31 cellular contexts compared by ENCODE assay signal in genomic region chr12:127670796-127671195, GRCh38.
DNase-seq lines count a peak whose midpoint lies in the region; TF ChIP-seq lines count a peak whose summit lies in the region.
"Had no signal": no experiment of that assay in that cellular context is flagged by ENCODE, and none has a peak within 500 bp of the region (broad histone marks: within the 10 kb centered on the region; RNA-seq: fewer than 3 reads in every experiment).

No MANE protein-coding gene starts in this region.

- no peaks in the 10 kb centered on the region for H3K4me1 ChIP-seq in esophagus muscularis mucosa
- no peaks in the 10 kb centered on the region for H3K4me1 ChIP-seq in neuronal stem cell (ENCODE audit: control insufficient read depth in 2 of 2, insufficient read depth in 1 of 2, low read depth in 1 of 2, low read length in 2 of 2)
- no peaks in the 10 kb centered on the region for H3K4me1 ChIP-seq in adrenal gland (replicated peaks in 1 of 2)
- H3K4me1 ChIP-seq: A549; BE2C; BLaER1; BLaER1 treated with 17β-estradiol and CSF1 and Interleukin-3, amounts not matched to agents 10 nM and 100 nM; Caco-2 had no signal

- no peak overlapping the region for H3K4me2 ChIP-seq in neuronal stem cell (ENCODE audit: insufficient read depth, low read length, poor library complexity, severe bottlenecking)
- H3K4me2 ChIP-seq: A549; BLaER1; BLaER1 treated with 17β-estradiol and CSF1 and Interleukin-3, amounts not matched to agents 10 nM and 100 nM had no signal

- peak; percentile 82 for DNase-seq in esophagus muscularis mucosa (ENCODE audit: extremely low spot score)
- peak; percentile 43 for DNase-seq in islet precursor cell
- DNase-seq in neuronal stem cell (ENCODE audit: low spot score), result no peak
- no peak for DNase-seq in AG20443 (ENCODE audit: low spot score)
- no peak for DNase-seq in activated CD8-positive, alpha-beta memory T cell treated with anti-CD3 and anti-CD28 coated beads, Interleukin-2, amount 50 U/mL, for 48 hours
- no peak for DNase-seq in adrenal gland
- DNase-seq: 8988T; ACHN; AML-193; BE2C; C1 segment of cervical spinal cord; Caco-2; Calu3; CD4-positive, alpha-beta memory T cell; CD4-positive, alpha-beta T cell; CD4-positive, CD25-positive, alpha-beta regulatory T cell; CD8-positive, alpha-beta memory T cell; CD8-positive, alpha-beta T cell; COR-L47; DMS 273 treated with DMSO at 0.1 percent for 48 hours; DMS153; DMS53; DMS79; DMS79 treated with DMSO at 0.1 percent for 48 hours; DND-41; EL had no signal

- H2BK120ac ChIP-seq in neuronal stem cell (ENCODE audit: low read depth, low read length), result no peak overlapping the region

- TF ChIP-seq POLR2A in esophagus muscularis mucosa (IDR thresholded peaks at IDR 0.05; ENCODE audit: low read depth) (no peak), adrenal gland (IDR thresholded peaks at IDR 0.05) (no peak)

- no peak overlapping the region for H3K9ac ChIP-seq in neuronal stem cell (ENCODE audit: low read depth, low read length, poor library complexity)
- H3K9ac ChIP-seq: BLaER1; BLaER1 treated with 17β-estradiol and CSF1 and Interleukin-3, amounts not matched to agents 10 nM and 100 nM had no signal

- H4K91ac ChIP-seq in neuronal stem cell (ENCODE audit: low read depth, low read length, poor library complexity), result no peak overlapping the region

- H3K18ac ChIP-seq in neuronal stem cell (ENCODE audit: low read length), result no peak overlapping the region

- H3K36me3 ChIP-seq in esophagus muscularis mucosa (no peaks in the 10 kb centered on the region), neuronal stem cell (replicated peaks in 1 of 2; ENCODE audit: control insufficient read depth in 2 of 2, insufficient read depth in 2 of 2, low read length in 2 of 2) (no peaks in the 10 kb centered on the region), adrenal gland (replicated peaks in 1 of 2) (no peaks in the 10 kb centered on the region)
- H3K36me3 ChIP-seq: BE2C; BLaER1; BLaER1 treated with 17β-estradiol and CSF1 and Interleukin-3, amounts not matched to agents 10 nM and 100 nM had no signal

- H3K79me1 ChIP-seq in neuronal stem cell (ENCODE audit: low read depth, low read length), result no peaks in the 10 kb centered on the region

- no peak for TF ChIP-seq CTCF in esophagus muscularis mucosa (IDR thresholded peaks at IDR 0.05)
- TF ChIP-seq CTCF in adrenal gland (IDR thresholded peaks at IDR 0.05), result no peak

- H3K14ac ChIP-seq in neuronal stem cell (ENCODE audit: low read length), result no peak overlapping the region

- H3K9me3 ChIP-seq in esophagus muscularis mucosa (no peaks in the 10 kb centered on the region), neuronal stem cell (replicated peaks in 1 of 2; ENCODE audit: control insufficient read depth in 2 of 2, insufficient read depth in 1 of 2, low read depth in 1 of 2, low read length in 2 of 2) (no peaks in the 10 kb centered on the region), adrenal gland (replicated peaks in 1 of 3) (no peaks in the 10 kb centered on the region)
- H3K9me3 ChIP-seq: A549, BE2C, Caco-2 had no signal

- H3K27ac ChIP-seq in esophagus muscularis mucosa (replicated peaks in 1 of 4) (no peak overlapping the region), neuronal stem cell (replicated peaks; ENCODE audit: low read length) (no peak overlapping the region), adrenal gland (no peak overlapping the region)
- H3K27ac ChIP-seq: 22Rv1; A549; BLaER1; BLaER1 treated with 17β-estradiol and CSF1 and Interleukin-3, amounts not matched to agents 10 nM and 100 nM; C4-2B had no signal

- no peak overlapping the region for H2BK12ac ChIP-seq in neuronal stem cell (ENCODE audit: low read length)

- no peak overlapping the region for H2AK5ac ChIP-seq in neuronal stem cell (ENCODE audit: low read depth, low read length)

- peak overlapping the region; percentile 70 for H4K8ac ChIP-seq in neuronal stem cell (ENCODE audit: low read depth, low read length)

- no peak for TF ChIP-seq EP300 in esophagus muscularis mucosa (IDR thresholded peaks at IDR 0.05)

- 94% methylated on average over 4 of the region's 5 CpGs for WGBS in esophagus muscularis mucosa
- WGBS in neuronal stem cell (ENCODE audit: extremely low coverage in 2 of 2, insufficient read length in 2 of 2, insufficient replicate concordance in 1 of 2), 2 donors, result no CpG with 5 or more reads among the region's 5 CpGs
- WGBS in adrenal gland, 4 donors, result 82 to 88% (median 83%) methylated on average over 4 to 5 of the region's 5 CpGs

- H3K4me3 ChIP-seq in esophagus muscularis mucosa (no peak overlapping the region), neuronal stem cell (ENCODE audit: low read length in 2 of 2) (no peak overlapping the region), adrenal gland (no peak overlapping the region)
- H3K4me3 ChIP-seq: A549; BLaER1; BLaER1 treated with 17β-estradiol and CSF1 and Interleukin-3, amounts not matched to agents 10 nM and 100 nM had no signal

- H3K23ac ChIP-seq in neuronal stem cell (ENCODE audit: low read depth, low read length, poor library complexity), result no peak overlapping the region

- H2BK15ac ChIP-seq in neuronal stem cell (ENCODE audit: low read length), result no peak overlapping the region

- no peak overlapping the region for H2AFZ ChIP-seq in neuronal stem cell (ENCODE audit: low read length)

- intact Hi-C loops in esophagus muscularis mucosa (cut with DNase I), result no loop called here
- intact Hi-C loops in adrenal gland (cut with DNase I), result loop anchor here in 1 of 2 donors (10.0 kb wide), 3 partner anchors 254 to 394 kb away; no protein-coding TSS in a partner anchor

- H3K27me3 ChIP-seq in esophagus muscularis mucosa, result no peaks in the 10 kb centered on the region
- no peaks in the 10 kb centered on the region for H3K27me3 ChIP-seq in neuronal stem cell (ENCODE audit: control insufficient read depth in 3 of 3, insufficient read depth in 3 of 3, low read depth in 1 of 3, low read length in 3 of 3)
- H3K27me3 ChIP-seq in adrenal gland, result no peaks in the 10 kb centered on the region
- H3K27me3 ChIP-seq: BE2C; BLaER1; BLaER1 treated with 17β-estradiol and CSF1 and Interleukin-3, amounts not matched to agents 10 nM and 100 nM had no signal

- H2BK5ac ChIP-seq in neuronal stem cell (ENCODE audit: low read length), result no peak overlapping the region

- no peak overlapping the region for H3K4ac ChIP-seq in neuronal stem cell (ENCODE audit: low read length)

Comparison
In these comparisons a context has a peak if more than half of its experiments do, and no peak if none do; other contexts are left out.
1. DNase-seq: peak in esophagus muscularis mucosa (single experiment) and islet precursor cell (single experiment); none in neuronal stem cell (single experiment), AG20443 (single experiment), activated CD8-positive, alpha-beta memory T cell treated with anti-CD3 and anti-CD28 coated beads, Interleukin-2, amount 50 U/mL, for 48 hours (single experiment) and adrenal gland (0 of 7).